8 cellular contexts compared by ENCODE assay signal in genomic region chr22:49853981-49854791, GRCh38. TPM values are rescaled to one million over a fixed set of nuclear protein-coding genes. Genes with fewer than 3 reads are reported as not detected.
DNase-seq lines count a peak whose midpoint lies in the region; ATAC-seq and TF ChIP-seq lines count a peak whose summit lies in the region.

No MANE protein-coding gene starts in this region.

- H3K9me3 ChIP-seq in esophagus squamous epithelium = no peaks in the 10 kb centered on the region

- H3K27ac ChIP-seq in esophagus squamous epithelium = peak overlapping the region; percentile 81 to 95 (median 87)

- H3K9me3 Mint-ChIP-seq in WTC11 = no peaks in the 10 kb centered on the region
- H3K9me3 Mint-ChIP-seq in nephron progenitor cell = no peaks in the 10 kb centered on the region

- 0 to 1% methylated on average over 14 to 23 of the region's 99 CpGs for WGBS in esophagus squamous epithelium, 2 donors

- H3K27me3 Mint-ChIP-seq in WTC11 (ENCODE audit: low read depth) = peaks cover 36% of the 10 kb centered on the region
- peaks cover 40% of the 10 kb centered on the region for H3K27me3 Mint-ChIP-seq in nephron progenitor cell (ENCODE audit: low read depth, poor library complexity)

- peaks cover 4 to 22% (median 10%) of the 10 kb centered on the region in 4 donors for H3K27me3 ChIP-seq in esophagus squamous epithelium

- peak; percentile 35 for ATAC-seq in GM19397 (IDR thresholded peaks at IDR 0.05; ENCODE audit: unreplicated experiment)
- ATAC-seq in HG03521 (IDR thresholded peaks at IDR 0.05; ENCODE audit: unreplicated experiment) = peak; percentile 29
- ATAC-seq in WTC11 = peak; percentile 7

- H3K36me3 Mint-ChIP-seq in WTC11 (no peaks in the 10 kb centered on the region), nephron progenitor cell (ENCODE audit: low read depth) (peaks cover 12% of the 10 kb centered on the region)

- H3K4me3 Mint-ChIP-seq in WTC11 (peak overlapping the region; percentile 93), nephron progenitor cell (peak overlapping the region; percentile 95)

- peak overlapping the region; percentile 55 to 90 (median 74) for H3K4me3 ChIP-seq in esophagus squamous epithelium

- intact Hi-C loops in esophagus squamous epithelium (cut with DNase I) = no loop called here

- peaks cover 26 to 40% (median 30%) of the 10 kb centered on the region in 3 donors for H3K4me1 ChIP-seq in esophagus squamous epithelium

- H3K27ac Mint-ChIP-seq in WTC11 (peak overlapping the region; percentile 75), nephron progenitor cell (peak overlapping the region; percentile 96)

- TF ChIP-seq CTCF in WTC11 (IDR thresholded peaks at IDR 0.05) (no peak), esophagus squamous epithelium (IDR thresholded peaks at IDR 0.05) (no peak), nephron progenitor cell (IDR thresholded peaks at IDR 0.05) (no peak)

- CTCF ChIA-PET in WTC11 (lab: Charles Lee) = no interaction called here

- H3K36me3 ChIP-seq in esophagus squamous epithelium = peaks cover 0 to 15% (median 0%) of the 10 kb centered on the region in 3 donors

- DNase-seq in ELR (ENCODE audit: low read depth) (peak; percentile 54), WTC11 (ENCODE audit: low spot score) (no peak), esophagus squamous epithelium (lab: John Stamatoyannopoulos, UW) (no peak), nephron progenitor cell (peak; percentile 53), NCI-H1436 treated with DMSO at 0.1 percent for 48 hours (lab: John Stamatoyannopoulos, UW) (no peak), NCI-H2196 treated with DMSO at 0.1 percent for 48 hours (lab: John Stamatoyannopoulos, UW; ENCODE audit: unreplicated experiment) (no peak)

- POLR2A ChIA-PET in WTC11 (lab: Charles Lee) = no interaction called here

- no peak for TF ChIP-seq POLR2A in esophagus squamous epithelium (IDR thresholded peaks at IDR 0.05)

- H3K4me1 Mint-ChIP-seq in WTC11 = peaks cover 24% of the 10 kb centered on the region
- peaks cover 46% of the 10 kb centered on the region for H3K4me1 Mint-ChIP-seq in nephron progenitor cell

TF ChIP-seq in WTC11, 78 proteins besides CTCF, POLR2A, EP300 and RAD21:
- TF ChIP-seq USF2 (CRISPR knock-in tag; IDR thresholded peaks at IDR 0.05) (peak; percentile 62; the same call in 1 of the 2 replicates), NR2C2 (CRISPR knock-in tag; IDR thresholded peaks at IDR 0.05) (no peak)

RNA-seq across cellular contexts. Expression of gene ZBED4, which starts 0.5 kb away (rescaled TPM):
- total RNA-seq in WTC11 (2021) (24.7 to 29.2 TPM (median 24.8 TPM) in 3 replicates), esophagus squamous epithelium (10 to 100 TPM in 3 of 4 donors, 1 to 10 TPM in 1; 9.6 to 14.1 (median 13.7) TPM)

RNA-seq across cellular contexts. Expression of gene BRD1, which starts 26.5 kb away (rescaled TPM):
- 36.4 to 37.9 TPM (median 36.6 TPM) in 3 replicates for total RNA-seq in WTC11 (2021)
- total RNA-seq in esophagus squamous epithelium = 10 to 100 TPM; 17.8 to 37.4 (median 29.9) TPM

Comparison
In these comparisons a context has a peak if more than half of its experiments do, and no peak if none do; other contexts are left out.
1. DNase-seq: peak in ELR (single experiment) and nephron progenitor cell (single experiment); none in WTC11 (single experiment), esophagus squamous epithelium (single experiment), NCI-H1436 treated with DMSO at 0.1 percent for 48 hours (single experiment) and NCI-H2196 treated with DMSO at 0.1 percent for 48 hours (single experiment).
2. Peak in every context shown above with its lines, with median percentiles within 50 percentile points of each other: ATAC-seq.